13 cellular contexts compared by ENCODE assay signal in the genomic region with DNA sequence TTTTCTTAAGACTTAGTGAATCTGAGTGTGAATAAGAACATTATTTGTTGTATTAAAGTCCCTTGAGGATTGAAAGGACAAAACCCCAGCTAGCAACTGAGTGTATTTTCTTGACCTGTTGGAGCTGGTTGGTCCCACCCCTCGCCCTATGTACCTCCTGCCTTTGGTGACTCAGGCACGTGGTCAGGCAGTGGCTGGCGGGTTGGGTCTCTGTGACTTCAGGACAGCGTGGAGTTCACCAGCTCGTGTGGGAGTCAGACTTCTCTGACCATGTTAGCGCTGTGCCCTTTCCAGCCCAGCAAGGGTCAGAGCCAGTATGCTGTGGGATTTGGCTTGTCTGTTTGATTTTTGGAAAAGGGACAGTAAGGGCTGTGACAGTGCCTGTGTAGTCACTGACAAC.
DNase-seq lines count a peak whose midpoint lies in the region; ATAC-seq and TF ChIP-seq lines count a peak whose summit lies in the region.
"Had no signal": no experiment of that assay in that cellular context is flagged by ENCODE, and none has a peak within 500 bp of the region (broad histone marks: within the 10 kb centered on the region; RNA-seq: fewer than 3 reads in every experiment).

No MANE protein-coding gene starts in this region.

- peaks cover 8% of the 10 kb centered on the region for H3K4me1 Mint-ChIP-seq in activated T-cell treated with anti-CD3 and anti-CD28 coated beads, Interleukin-2, amount 50 U/mL, for 72 hours (ENCODE audit: low read depth)
- peaks cover 2 to 5% of the 10 kb centered on the region in 2 donors for H3K4me1 Mint-ChIP-seq in stimulated activated naive B cell treated with anti-CD40 and anti-IgM and Interleukin-4, amounts not matched to agents 10 μg/mL and 1 μg/mL and 100 μg/mL, for 72 hours
- peaks cover 1% of the 10 kb centered on the region for H3K4me1 Mint-ChIP-seq in CD8-positive, alpha-beta T cell (ENCODE audit: low read depth)
- H3K4me1 Mint-ChIP-seq: stimulated activated memory B cell treated with anti-CD40 and anti-IgM and Interleukin-4, amounts not matched to agents 10 μg/mL and 1 μg/mL and 100 μg/mL, for 72 hours had no signal

- H3K27me3 ChIP-seq in right atrium auricular region, result no peaks in the 10 kb centered on the region
- no peaks in the 10 kb centered on the region for H3K27me3 ChIP-seq in CD8-positive, alpha-beta T cell (ENCODE audit: insufficient read depth, low read length)

- no peak for TF ChIP-seq CTCF in right atrium auricular region (IDR thresholded peaks at IDR 0.05)
- TF ChIP-seq CTCF in CD8-positive, alpha-beta T cell (IDR thresholded peaks at IDR 0.05), result no peak

- ATAC-seq in activated T-cell treated with anti-CD3 and anti-CD28 coated beads, Interleukin-2, amount 50 U/mL, for 72 hours (replicated peaks in 1 of 2), result peak; percentile 75 to 88
- peak; percentile 52 to 63 for ATAC-seq in stimulated activated naive B cell treated with anti-CD40 and anti-IgM and Interleukin-4, amounts not matched to agents 10 μg/mL and 1 μg/mL and 100 μg/mL, for 72 hours (replicated peaks)
- no peak for ATAC-seq in HG03469 (IDR thresholded peaks at IDR 0.05; ENCODE audit: unreplicated experiment)
- ATAC-seq in CD8-positive, alpha-beta T cell, result no peak
- ATAC-seq: stimulated activated memory B cell treated with anti-CD40 and anti-IgM and Interleukin-4, amounts not matched to agents 10 μg/mL and 1 μg/mL and 100 μg/mL, for 72 hours had no signal

- H3K4me3 ChIP-seq in right atrium auricular region, result no peak overlapping the region
- H3K4me3 ChIP-seq in CD8-positive, alpha-beta T cell (ENCODE audit: low read depth, low read length), result no peak overlapping the region

- H3K4me1 ChIP-seq in right atrium auricular region, result peaks cover 0 to 72% of the 10 kb centered on the region in 2 donors
- no peaks in the 10 kb centered on the region for H3K4me1 ChIP-seq in CD8-positive, alpha-beta T cell (ENCODE audit: insufficient read depth, low read length)

- H3K27ac ChIP-seq in right atrium auricular region, result peak overlapping the region; percentile 65 to 70
- H3K27ac ChIP-seq in CD8-positive, alpha-beta T cell (ENCODE audit: low read depth, low read length), result no peak overlapping the region
- H3K27ac ChIP-seq: parathyroid adenoma had no signal

- POLR2A ChIA-PET in CD8-positive, alpha-beta T cell (lab: Charles Lee), result interaction anchor here (0.6 kb wide), 1 partner anchor 407 kb away, joined by 3 read pairs; no protein-coding TSS in a partner anchor

- no peaks in the 10 kb centered on the region for H3K9me3 Mint-ChIP-seq in activated T-cell treated with anti-CD3 and anti-CD28 coated beads, Interleukin-2, amount 50 U/mL, for 72 hours
- H3K9me3 Mint-ChIP-seq in stimulated activated naive B cell treated with anti-CD40 and anti-IgM and Interleukin-4, amounts not matched to agents 10 μg/mL and 1 μg/mL and 100 μg/mL, for 72 hours, result no peaks in the 10 kb centered on the region
- H3K9me3 Mint-ChIP-seq in CD8-positive, alpha-beta T cell, result no peaks in the 10 kb centered on the region
- H3K9me3 Mint-ChIP-seq: stimulated activated memory B cell treated with anti-CD40 and anti-IgM and Interleukin-4, amounts not matched to agents 10 μg/mL and 1 μg/mL and 100 μg/mL, for 72 hours had no signal

- CTCF ChIA-PET in CD8-positive, alpha-beta T cell (lab: Charles Lee), result no interaction called here

- intact Hi-C loops in CD8-positive, alpha-beta T cell (cut with DNase I, micrococcal nuclease), result no loop called here

- H3K27ac Mint-ChIP-seq in activated T-cell treated with anti-CD3 and anti-CD28 coated beads, Interleukin-2, amount 50 U/mL, for 72 hours, result no peak overlapping the region
- no peak overlapping the region for H3K27ac Mint-ChIP-seq in stimulated activated naive B cell treated with anti-CD40 and anti-IgM and Interleukin-4, amounts not matched to agents 10 μg/mL and 1 μg/mL and 100 μg/mL, for 72 hours
- H3K27ac Mint-ChIP-seq in CD8-positive, alpha-beta T cell, result no peak overlapping the region
- H3K27ac Mint-ChIP-seq: stimulated activated memory B cell treated with anti-CD40 and anti-IgM and Interleukin-4, amounts not matched to agents 10 μg/mL and 1 μg/mL and 100 μg/mL, for 72 hours had no signal

- H3K36me3 Mint-ChIP-seq in activated T-cell treated with anti-CD3 and anti-CD28 coated beads, Interleukin-2, amount 50 U/mL, for 72 hours (ENCODE audit: insufficient read depth in 2 of 2), result peaks cover 2 to 10% of the 10 kb centered on the region in 2 donors
- peaks cover 46 to 54% of the 10 kb centered on the region in 2 donors for H3K36me3 Mint-ChIP-seq in stimulated activated naive B cell treated with anti-CD40 and anti-IgM and Interleukin-4, amounts not matched to agents 10 μg/mL and 1 μg/mL and 100 μg/mL, for 72 hours
- peaks cover 79% of the 10 kb centered on the region for H3K36me3 Mint-ChIP-seq in CD8-positive, alpha-beta T cell

- DNase-seq in HT-29 (ENCODE audit: low spot score) (peak; percentile 10), right atrium auricular region (ENCODE audit: low spot score) (no peak), NCI-H526 (lab: John Stamatoyannopoulos, UW) (no peak)
- peak; percentile 32 to 57 for DNase-seq in activated T-cell treated with anti-CD3 and anti-CD28 coated beads, Interleukin-2, amount 50 U/mL, for 72 hours
- DNase-seq in stimulated activated naive B cell treated with anti-CD40 and anti-IgM and Interleukin-4, amounts not matched to agents 10 μg/mL and 1 μg/mL and 100 μg/mL, for 72 hours, result no peak
- no peak for DNase-seq in stimulated activated CD4-positive, alpha-beta T cell treated with anti-CD3 and anti-CD28 coated beads, Interleukin-2, amount 100 ng/mL, for 48 hours
- no peak for DNase-seq in CD8-positive, alpha-beta T cell
- DNase-seq: activated naive CD4-positive, alpha-beta T cell; head of caudate nucleus; NCI-H2081 had no signal

- no peaks in the 10 kb centered on the region for H3K27me3 Mint-ChIP-seq in activated T-cell treated with anti-CD3 and anti-CD28 coated beads, Interleukin-2, amount 50 U/mL, for 72 hours (ENCODE audit: low read depth)
- no peaks in the 10 kb centered on the region for H3K27me3 Mint-ChIP-seq in stimulated activated naive B cell treated with anti-CD40 and anti-IgM and Interleukin-4, amounts not matched to agents 10 μg/mL and 1 μg/mL and 100 μg/mL, for 72 hours
- H3K27me3 Mint-ChIP-seq in CD8-positive, alpha-beta T cell (ENCODE audit: low read depth), result no peaks in the 10 kb centered on the region
- H3K27me3 Mint-ChIP-seq: stimulated activated memory B cell treated with anti-CD40 and anti-IgM and Interleukin-4, amounts not matched to agents 10 μg/mL and 1 μg/mL and 100 μg/mL, for 72 hours had no signal

- no peak overlapping the region for H3K4me3 Mint-ChIP-seq in activated T-cell treated with anti-CD3 and anti-CD28 coated beads, Interleukin-2, amount 50 U/mL, for 72 hours
- no peak overlapping the region for H3K4me3 Mint-ChIP-seq in stimulated activated naive B cell treated with anti-CD40 and anti-IgM and Interleukin-4, amounts not matched to agents 10 μg/mL and 1 μg/mL and 100 μg/mL, for 72 hours
- H3K4me3 Mint-ChIP-seq in CD8-positive, alpha-beta T cell, result no peak overlapping the region
- H3K4me3 Mint-ChIP-seq: stimulated activated memory B cell treated with anti-CD40 and anti-IgM and Interleukin-4, amounts not matched to agents 10 μg/mL and 1 μg/mL and 100 μg/mL, for 72 hours had no signal

- no peaks in the 10 kb centered on the region for H3K9me3 ChIP-seq in right atrium auricular region
- no peaks in the 10 kb centered on the region for H3K9me3 ChIP-seq in CD8-positive, alpha-beta T cell (ENCODE audit: low read length)

- peaks cover 17% of the 10 kb centered on the region for H3K36me3 ChIP-seq in right atrium auricular region
- H3K36me3 ChIP-seq in CD8-positive, alpha-beta T cell (ENCODE audit: insufficient read depth, low read length), result peaks cover 39% of the 10 kb centered on the region

Comparison
In these comparisons a context has a peak if more than half of its experiments do, and no peak if none do; other contexts are left out.
1. DNase-seq: peak in HT-29 (single experiment) and activated T-cell treated with anti-CD3 and anti-CD28 coated beads, Interleukin-2, amount 50 U/mL, for 72 hours (2 of 2); none in right atrium auricular region (single experiment), stimulated activated naive B cell treated with anti-CD40 and anti-IgM and Interleukin-4, amounts not matched to agents 10 μg/mL and 1 μg/mL and 100 μg/mL, for 72 hours (single experiment), stimulated activated CD4-positive, alpha-beta T cell treated with anti-CD3 and anti-CD28 coated beads, Interleukin-2, amount 100 ng/mL, for 48 hours (0 of 2), NCI-H526 (0 of 2) and CD8-positive, alpha-beta T cell (0 of 7).
2. ATAC-seq: peak in activated T-cell treated with anti-CD3 and anti-CD28 coated beads, Interleukin-2, amount 50 U/mL, for 72 hours (2 of 2) and stimulated activated naive B cell treated with anti-CD40 and anti-IgM and Interleukin-4, amounts not matched to agents 10 μg/mL and 1 μg/mL and 100 μg/mL, for 72 hours (2 of 2); none in HG03469 (single experiment) and CD8-positive, alpha-beta T cell (single experiment).